Comparison of ENCODE assay signal across 26 cellular contexts in genomic region chr9:138078846-138079245, GRCh38.
"Had no signal": no experiment of that assay in that cellular context is flagged by ENCODE, and none has a peak within 500 bp of the region (broad histone marks: within the 10 kb centered on the region; RNA-seq: fewer than 3 reads in every experiment).

No MANE protein-coding gene starts in this region.

- H3K9me3 ChIP-seq: heart left ventricle, lower lobe of right lung, prostate gland, uterus had no signal

- H3K27me3 ChIP-seq: dorsolateral prefrontal cortex, tibial nerve, uterus had no signal

- H3K4me3 Mint-ChIP-seq: brain; central memory CD8-positive, alpha-beta T cell; endodermal cell; naive B cell; stimulated activated effector memory CD8-positive, alpha-beta T cell treated with anti-CD3 and anti-CD28 coated beads, Interleukin-12 subunit alpha, Interleukin-12 subunit beta, amount 100 ng/mL, for 72 hours; stimulated activated naive CD8-positive, alpha-beta T cell treated with anti-CD3 and anti-CD28 coated beads, Interleukin-15, amount 100 ng/mL, for 72 hours; T-helper 17 cell had no signal

- H3K36me3 ChIP-seq: gastroesophageal sphincter, heart left ventricle, lower lobe of right lung, prostate gland, suprapubic skin, tibial nerve, uterus had no signal

- DNase-seq: activated CD4-positive, alpha-beta T cell treated with anti-CD3 and anti-CD28 coated beads for 4 hours; activated CD4-positive, alpha-beta T cell treated with anti-CD3 and anti-CD28 coated beads, Interleukin-2, amount 50 U/mL, for 48 hours; activated CD4-positive, CD25-positive, alpha-beta regulatory T cell; islet precursor cell; lower lobe of right lung; mesendoderm; naive B cell; stimulated activated CD4-positive, alpha-beta T cell treated with anti-CD3 and anti-CD28 coated beads, Interleukin-1b, Interleukin-23, amount 100 ng/mL, for 48 hours; stimulated activated naive CD8-positive, alpha-beta T cell treated with anti-CD3 and anti-CD28 coated beads, Interleukin-15, amount 100 ng/mL, for 72 hours; SW 1271; T-helper 17 cell had no signal

- H3K4me1 ChIP-seq: gastroesophageal sphincter, heart left ventricle, lower lobe of right lung, prostate gland, suprapubic skin, tibial nerve, uterus had no signal

- H3K27ac ChIP-seq: epithelial cell of prostate, gastroesophageal sphincter, heart left ventricle, lower lobe of right lung, prostate gland, skin epidermis, suprapubic skin, tibial nerve, uterus had no signal

- H3K27ac Mint-ChIP-seq: activated naive CD4-positive, alpha-beta T cell treated with anti-CD3 and anti-CD28 coated beads, Interleukin-2, amount 50 U/mL, for 72 hours; brain; endodermal cell; stimulated activated effector memory CD8-positive, alpha-beta T cell treated with anti-CD3 and anti-CD28 coated beads, Interleukin-12 subunit alpha, Interleukin-12 subunit beta, amount 100 ng/mL, for 72 hours; T-helper 17 cell had no signal

- H3K36me3 Mint-ChIP-seq: activated naive CD4-positive, alpha-beta T cell treated with anti-CD3 and anti-CD28 coated beads, Interleukin-2, amount 50 U/mL, for 72 hours; stimulated activated effector memory CD8-positive, alpha-beta T cell treated with anti-CD3 and anti-CD28 coated beads, Interleukin-12 subunit alpha, Interleukin-12 subunit beta, amount 100 ng/mL, for 72 hours had no signal

- H3K4me3 ChIP-seq: dorsolateral prefrontal cortex, gastroesophageal sphincter, heart left ventricle, lower lobe of right lung, prostate gland, skin epidermis, suprapubic skin, tibial nerve, uterus had no signal

- ATAC-seq: activated naive CD4-positive, alpha-beta T cell treated with anti-CD3 and anti-CD28 coated beads, Interleukin-2, amount 50 U/mL, for 72 hours; gastroesophageal sphincter; heart left ventricle; left colon; lower lobe of right lung; stimulated activated effector memory CD8-positive, alpha-beta T cell treated with anti-CD3 and anti-CD28 coated beads, Interleukin-12 subunit alpha, Interleukin-12 subunit beta, amount 100 ng/mL, for 72 hours; stimulated activated naive CD8-positive, alpha-beta T cell treated with anti-CD3 and anti-CD28 coated beads, Interleukin-15, amount 100 ng/mL, for 72 hours; T-helper 17 cell had no signal

- H3K9me3 Mint-ChIP-seq: activated naive CD4-positive, alpha-beta T cell treated with anti-CD3 and anti-CD28 coated beads, Interleukin-2, amount 50 U/mL, for 72 hours; central memory CD8-positive, alpha-beta T cell; stimulated activated effector memory CD8-positive, alpha-beta T cell treated with anti-CD3 and anti-CD28 coated beads, Interleukin-12 subunit alpha, Interleukin-12 subunit beta, amount 100 ng/mL, for 72 hours; stimulated activated naive CD8-positive, alpha-beta T cell treated with anti-CD3 and anti-CD28 coated beads, Interleukin-15, amount 100 ng/mL, for 72 hours had no signal

- H3K4me1 Mint-ChIP-seq: brain; central memory CD8-positive, alpha-beta T cell; endodermal cell; naive B cell; stimulated activated effector memory CD8-positive, alpha-beta T cell treated with anti-CD3 and anti-CD28 coated beads, Interleukin-12 subunit alpha, Interleukin-12 subunit beta, amount 100 ng/mL, for 72 hours; stimulated activated naive CD8-positive, alpha-beta T cell treated with anti-CD3 and anti-CD28 coated beads, Interleukin-15, amount 100 ng/mL, for 72 hours; T-helper 17 cell had no signal
